Comparison of ENCODE assay signal across 1 cellular context in the genomic region with DNA sequence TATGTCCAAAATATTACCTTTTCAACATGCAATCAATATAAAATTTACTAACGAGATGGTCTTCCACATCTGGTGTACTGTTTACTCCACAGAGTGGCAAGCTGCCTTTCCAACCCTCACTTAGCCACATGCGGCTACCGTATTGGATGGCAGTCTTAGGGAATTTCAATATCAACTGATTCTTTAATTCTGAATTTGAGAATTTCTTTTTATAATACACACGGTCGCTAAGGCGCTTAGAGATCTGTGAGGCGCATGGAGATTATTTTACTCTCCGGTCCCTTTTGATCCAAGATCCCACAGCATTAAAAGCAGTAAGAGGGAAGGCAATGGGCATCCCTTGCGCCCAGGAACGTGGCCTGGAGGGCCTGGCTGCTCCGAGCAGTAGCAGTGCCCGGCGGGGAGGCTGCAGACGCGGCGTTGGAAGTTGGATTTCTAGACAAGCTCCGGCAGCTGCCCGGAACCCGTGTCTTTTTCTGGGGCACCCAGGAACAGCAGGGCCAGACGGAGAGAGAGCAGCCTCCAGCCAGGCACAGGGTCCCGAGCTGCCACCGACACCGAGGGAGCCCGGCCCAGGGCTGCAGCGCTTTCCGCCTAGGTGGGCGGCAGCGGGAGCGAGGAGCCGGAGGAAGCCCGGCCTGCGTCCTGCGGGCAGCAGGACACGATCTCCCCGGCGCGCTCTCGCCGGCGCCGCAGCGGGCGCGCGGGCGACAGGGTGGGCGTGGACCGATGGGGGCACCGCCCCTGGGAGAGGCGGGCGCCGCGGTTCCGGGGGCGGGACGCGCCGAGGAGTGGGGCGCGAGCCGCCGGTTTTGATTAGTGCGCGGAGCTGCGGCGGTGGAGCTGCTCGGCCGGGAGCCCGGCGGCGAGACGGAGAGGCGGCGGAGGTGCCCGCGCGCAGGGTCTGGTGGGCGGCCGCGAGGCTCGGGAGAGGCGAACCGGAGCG.
TF ChIP-seq lines count a peak whose summit lies in the region.

Gene UGCG, plus strand, starts transcription at position 819 of the 946 bp plus-strand sequence. CDS start 402 bp downstream, outside the sequence.

TF ChIP-seq in HepG2, 621 proteins besides CTCF, POLR2A, EP300 and RAD21 (continued from another document and continues in another):
- 0 out of 2 replicates have a peak, but pooled peaks have one; percentile 64 for TF ChIP-seq ZNF710 (CRISPR knock-in tag; IDR thresholded peaks at IDR 0.05; ENCODE audit: borderline replicate concordance)
- TF ChIP-seq HOXA9 (CRISPR knock-in tag; IDR thresholded peaks at IDR 0.05; ENCODE audit: borderline replicate concordance), result no peak; the same call in 1 of the 2 replicates
- TF ChIP-seq TCF7 (IDR thresholded peaks at IDR 0.05; ENCODE audit: low read depth), result no peak
- peak; percentile 33; the same call in 1 of the 2 replicates for TF ChIP-seq ZNF124 (CRISPR knock-in tag; IDR thresholded peaks at IDR 0.05)
- TF ChIP-seq ZNF446 (CRISPR knock-in tag; IDR thresholded peaks at IDR 0.05), result no peak
- TF ChIP-seq ZSCAN29 (CRISPR knock-in tag; conservative IDR thresholded peaks at IDR 0.05), result 0 out of 2 replicates have a peak, but pooled peaks have one; percentile 14
- TF ChIP-seq ZMYM2 (CRISPR knock-in tag; IDR thresholded peaks at IDR 0.05), result no peak
- TF ChIP-seq CBFB (CRISPR knock-in tag; IDR thresholded peaks at IDR 0.05), result peak; percentile 39; the same call in 1 of the 2 replicates
- TF ChIP-seq PPARG (CRISPR knock-in tag; conservative IDR thresholded peaks at IDR 0.05), result no peak
- TF ChIP-seq, protein P1, sequence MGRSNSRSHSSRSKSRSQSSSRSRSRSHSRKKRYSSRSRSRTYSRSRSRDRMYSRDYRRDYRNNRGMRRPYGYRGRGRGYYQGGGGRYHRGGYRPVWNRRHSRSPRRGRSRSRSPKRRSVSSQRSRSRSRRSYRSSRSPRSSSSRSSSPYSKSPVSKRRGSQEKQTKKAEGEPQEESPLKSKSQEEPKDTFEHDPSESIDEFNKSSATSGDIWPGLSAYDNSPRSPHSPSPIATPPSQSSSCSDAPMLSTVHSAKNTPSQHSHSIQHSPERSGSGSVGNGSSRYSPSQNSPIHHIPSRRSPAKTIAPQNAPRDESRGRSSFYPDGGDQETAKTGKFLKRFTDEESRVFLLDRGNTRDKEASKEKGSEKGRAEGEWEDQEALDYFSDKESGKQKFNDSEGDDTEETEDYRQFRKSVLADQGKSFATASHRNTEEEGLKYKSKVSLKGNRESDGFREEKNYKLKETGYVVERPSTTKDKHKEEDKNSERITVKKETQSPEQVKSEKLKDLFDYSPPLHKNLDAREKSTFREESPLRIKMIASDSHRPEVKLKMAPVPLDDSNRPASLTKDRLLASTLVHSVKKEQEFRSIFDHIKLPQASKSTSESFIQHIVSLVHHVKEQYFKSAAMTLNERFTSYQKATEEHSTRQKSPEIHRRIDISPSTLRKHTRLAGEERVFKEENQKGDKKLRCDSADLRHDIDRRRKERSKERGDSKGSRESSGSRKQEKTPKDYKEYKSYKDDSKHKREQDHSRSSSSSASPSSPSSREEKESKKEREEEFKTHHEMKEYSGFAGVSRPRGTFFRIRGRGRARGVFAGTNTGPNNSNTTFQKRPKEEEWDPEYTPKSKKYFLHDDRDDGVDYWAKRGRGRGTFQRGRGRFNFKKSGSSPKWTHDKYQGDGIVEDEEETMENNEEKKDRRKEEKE (IDR thresholded peaks at IDR 0.05), result no peak
- TF ChIP-seq KDM5B (CRISPR knock-in tag; IDR thresholded peaks at IDR 0.05; ENCODE audit: borderline replicate concordance), result peak; percentile 58; the same call in 1 of the 2 replicates
- TF ChIP-seq, protein P2, sequence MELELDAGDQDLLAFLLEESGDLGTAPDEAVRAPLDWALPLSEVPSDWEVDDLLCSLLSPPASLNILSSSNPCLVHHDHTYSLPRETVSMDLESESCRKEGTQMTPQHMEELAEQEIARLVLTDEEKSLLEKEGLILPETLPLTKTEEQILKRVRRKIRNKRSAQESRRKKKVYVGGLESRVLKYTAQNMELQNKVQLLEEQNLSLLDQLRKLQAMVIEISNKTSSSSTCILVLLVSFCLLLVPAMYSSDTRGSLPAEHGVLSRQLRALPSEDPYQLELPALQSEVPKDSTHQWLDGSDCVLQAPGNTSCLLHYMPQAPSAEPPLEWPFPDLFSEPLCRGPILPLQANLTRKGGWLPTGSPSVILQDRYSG (CRISPR knock-in tag; IDR thresholded peaks at IDR 0.05), result no peak
- TF ChIP-seq KLF11 (CRISPR knock-in tag; IDR thresholded peaks at IDR 0.05), result no peak
- no peak for TF ChIP-seq PCBP2 (optimal IDR thresholded peaks at IDR 0.05; ENCODE audit: low read depth, low read length, poor library complexity, severe bottlenecking)
- TF ChIP-seq TCF12 (IDR thresholded peaks at IDR 0.05), result no peak
- TF ChIP-seq TCF12 (CRISPR knock-in tag; IDR thresholded peaks at IDR 0.05), result no peak; the same call in 1 of the 2 replicates
- no peak for TF ChIP-seq ELF4 (CRISPR knock-in tag; IDR thresholded peaks at IDR 0.05; ENCODE audit: borderline replicate concordance)
- TF ChIP-seq, protein P3, sequence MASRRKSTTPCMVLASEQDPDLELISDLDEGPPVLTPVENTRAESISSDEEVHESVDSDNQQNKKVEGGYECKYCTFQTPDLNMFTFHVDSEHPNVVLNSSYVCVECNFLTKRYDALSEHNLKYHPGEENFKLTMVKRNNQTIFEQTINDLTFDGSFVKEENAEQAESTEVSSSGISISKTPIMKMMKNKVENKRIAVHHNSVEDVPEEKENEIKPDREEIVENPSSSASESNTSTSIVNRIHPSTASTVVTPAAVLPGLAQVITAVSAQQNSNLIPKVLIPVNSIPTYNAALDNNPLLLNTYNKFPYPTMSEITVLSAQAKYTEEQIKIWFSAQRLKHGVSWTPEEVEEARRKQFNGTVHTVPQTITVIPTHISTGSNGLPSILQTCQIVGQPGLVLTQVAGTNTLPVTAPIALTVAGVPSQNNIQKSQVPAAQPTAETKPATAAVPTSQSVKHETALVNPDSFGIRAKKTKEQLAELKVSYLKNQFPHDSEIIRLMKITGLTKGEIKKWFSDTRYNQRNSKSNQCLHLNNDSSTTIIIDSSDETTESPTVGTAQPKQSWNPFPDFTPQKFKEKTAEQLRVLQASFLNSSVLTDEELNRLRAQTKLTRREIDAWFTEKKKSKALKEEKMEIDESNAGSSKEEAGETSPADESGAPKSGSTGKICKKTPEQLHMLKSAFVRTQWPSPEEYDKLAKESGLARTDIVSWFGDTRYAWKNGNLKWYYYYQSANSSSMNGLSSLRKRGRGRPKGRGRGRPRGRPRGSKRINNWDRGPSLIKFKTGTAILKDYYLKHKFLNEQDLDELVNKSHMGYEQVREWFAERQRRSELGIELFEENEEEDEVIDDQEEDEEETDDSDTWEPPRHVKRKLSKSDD (CRISPR knock-in tag; IDR thresholded peaks at IDR 0.05; ENCODE audit: low read depth), result no peak
- no peak for TF ChIP-seq CHD2 (IDR thresholded peaks at IDR 0.05; ENCODE audit: low read depth, low read length)
- TF ChIP-seq, protein P4, sequence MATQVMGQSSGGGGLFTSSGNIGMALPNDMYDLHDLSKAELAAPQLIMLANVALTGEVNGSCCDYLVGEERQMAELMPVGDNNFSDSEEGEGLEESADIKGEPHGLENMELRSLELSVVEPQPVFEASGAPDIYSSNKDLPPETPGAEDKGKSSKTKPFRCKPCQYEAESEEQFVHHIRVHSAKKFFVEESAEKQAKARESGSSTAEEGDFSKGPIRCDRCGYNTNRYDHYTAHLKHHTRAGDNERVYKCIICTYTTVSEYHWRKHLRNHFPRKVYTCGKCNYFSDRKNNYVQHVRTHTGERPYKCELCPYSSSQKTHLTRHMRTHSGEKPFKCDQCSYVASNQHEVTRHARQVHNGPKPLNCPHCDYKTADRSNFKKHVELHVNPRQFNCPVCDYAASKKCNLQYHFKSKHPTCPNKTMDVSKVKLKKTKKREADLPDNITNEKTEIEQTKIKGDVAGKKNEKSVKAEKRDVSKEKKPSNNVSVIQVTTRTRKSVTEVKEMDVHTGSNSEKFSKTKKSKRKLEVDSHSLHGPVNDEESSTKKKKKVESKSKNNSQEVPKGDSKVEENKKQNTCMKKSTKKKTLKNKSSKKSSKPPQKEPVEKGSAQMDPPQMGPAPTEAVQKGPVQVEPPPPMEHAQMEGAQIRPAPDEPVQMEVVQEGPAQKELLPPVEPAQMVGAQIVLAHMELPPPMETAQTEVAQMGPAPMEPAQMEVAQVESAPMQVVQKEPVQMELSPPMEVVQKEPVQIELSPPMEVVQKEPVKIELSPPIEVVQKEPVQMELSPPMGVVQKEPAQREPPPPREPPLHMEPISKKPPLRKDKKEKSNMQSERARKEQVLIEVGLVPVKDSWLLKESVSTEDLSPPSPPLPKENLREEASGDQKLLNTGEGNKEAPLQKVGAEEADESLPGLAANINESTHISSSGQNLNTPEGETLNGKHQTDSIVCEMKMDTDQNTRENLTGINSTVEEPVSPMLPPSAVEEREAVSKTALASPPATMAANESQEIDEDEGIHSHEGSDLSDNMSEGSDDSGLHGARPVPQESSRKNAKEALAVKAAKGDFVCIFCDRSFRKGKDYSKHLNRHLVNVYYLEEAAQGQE (IDR thresholded peaks at IDR 0.05; ENCODE audit: borderline replicate concordance in 1 of 2, low read depth in 1 of 2, low read length in 2 of 2), result no peak
- TF ChIP-seq FOXP4 (CRISPR knock-in tag; IDR thresholded peaks at IDR 0.05), result peak; percentile 48; the same call in 1 of the 2 replicates
- TF ChIP-seq ZNF674 (CRISPR knock-in tag; IDR thresholded peaks at IDR 0.05; ENCODE audit: low read depth), result no peak
- TF ChIP-seq THYN1 (CRISPR knock-in tag; IDR thresholded peaks at IDR 0.05; ENCODE audit: borderline replicate concordance, low read depth), result no peak
- no peak for TF ChIP-seq HOMEZ (CRISPR knock-in tag; IDR thresholded peaks at IDR 0.05; ENCODE audit: low read depth)
- no peak for TF ChIP-seq PLSCR1 (CRISPR knock-in tag; IDR thresholded peaks at IDR 0.05; ENCODE audit: borderline replicate concordance)
- peak; percentile 30; the same call in 1 of the 2 replicates for TF ChIP-seq ZNF235 (CRISPR knock-in tag; IDR thresholded peaks at IDR 0.05; ENCODE audit: borderline replicate concordance)
- TF ChIP-seq, protein P5, sequence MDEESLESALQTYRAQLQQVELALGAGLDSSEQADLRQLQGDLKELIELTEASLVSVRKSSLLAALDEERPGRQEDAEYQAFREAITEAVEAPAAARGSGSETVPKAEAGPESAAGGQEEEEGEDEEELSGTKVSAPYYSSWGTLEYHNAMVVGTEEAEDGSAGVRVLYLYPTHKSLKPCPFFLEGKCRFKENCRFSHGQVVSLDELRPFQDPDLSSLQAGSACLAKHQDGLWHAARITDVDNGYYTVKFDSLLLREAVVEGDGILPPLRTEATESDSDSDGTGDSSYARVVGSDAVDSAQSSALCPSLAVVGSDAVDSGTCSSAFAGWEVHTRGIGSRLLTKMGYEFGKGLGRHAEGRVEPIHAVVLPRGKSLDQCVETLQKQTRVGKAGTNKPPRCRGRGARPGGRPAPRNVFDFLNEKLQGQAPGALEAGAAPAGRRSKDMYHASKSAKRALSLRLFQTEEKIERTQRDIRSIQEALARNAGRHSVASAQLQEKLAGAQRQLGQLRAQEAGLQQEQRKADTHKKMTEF (CRISPR knock-in tag; IDR thresholded peaks at IDR 0.05), result peak; percentile 64; the same call in 1 of the 2 replicates
- TF ChIP-seq ZSCAN22 (CRISPR knock-in tag; IDR thresholded peaks at IDR 0.05), result no peak
- TF ChIP-seq FOXC1 (CRISPR knock-in tag; IDR thresholded peaks at IDR 0.05; ENCODE audit: borderline replicate concordance), result peak; percentile 37; the same call in 1 of the 2 replicates
- no peak for TF ChIP-seq FIP1L1 (IDR thresholded peaks at IDR 0.05; ENCODE audit: borderline replicate concordance, insufficient read depth, low read depth, low read length)
- no peak for TF ChIP-seq ZNF891 (CRISPR knock-in tag; IDR thresholded peaks at IDR 0.05)
- no peak for TF ChIP-seq SMARCC2 (IDR thresholded peaks at IDR 0.05)
- no peak for TF ChIP-seq RFX5 (IDR thresholded peaks at IDR 0.05; ENCODE audit: low read depth, low read length)
- no peak for TF ChIP-seq SRF (IDR thresholded peaks at IDR 0.05; ENCODE audit: low read depth, low read length)
